Comparison of ENCODE assay signal across 20 cellular contexts in genomic region chr14:57610631-57611030, GRCh38.
DNase-seq lines count a peak whose midpoint lies in the region; ATAC-seq, FAIRE-seq and TF ChIP-seq lines count a peak whose summit lies in the region.
"Had no signal": no experiment of that assay in that cellular context is flagged by ENCODE, and none has a peak within 500 bp of the region (broad histone marks: within the 10 kb centered on the region; RNA-seq: fewer than 3 reads in every experiment).

No MANE protein-coding gene starts in this region.

- peaks cover 9% of the 10 kb centered on the region for H3K27me3 Mint-ChIP-seq in progenitor cell of endocrine pancreas

- H3K9me3 Mint-ChIP-seq in progenitor cell of endocrine pancreas (ENCODE audit: low read depth) = no peaks in the 10 kb centered on the region
- H3K9me3 Mint-ChIP-seq: H9 had no signal

- H3K27ac Mint-ChIP-seq in progenitor cell of endocrine pancreas = peak overlapping the region; percentile 9
- H3K27ac Mint-ChIP-seq: CD14-positive monocyte; CD4-positive, alpha-beta memory T cell had no signal

- H3K36me3 Mint-ChIP-seq in progenitor cell of endocrine pancreas (ENCODE audit: insufficient read depth) = no peaks in the 10 kb centered on the region
- H3K36me3 Mint-ChIP-seq: CD14-positive monocyte; CD4-positive, alpha-beta memory T cell had no signal

- H3K4me1 Mint-ChIP-seq in progenitor cell of endocrine pancreas (ENCODE audit: low read depth) = peaks cover 12% of the 10 kb centered on the region
- H3K4me1 Mint-ChIP-seq: CD14-positive monocyte; CD4-positive, alpha-beta memory T cell; H9 had no signal

- H3K27ac ChIP-seq in 22Rv1 (peak overlapping the region; percentile 86), C4-2B (peak overlapping the region; percentile 95; the same call in 1 of the 2 replicates)
- H3K27ac ChIP-seq: A549, HL-60 had no signal

- peak; percentile 60 for FAIRE-seq in HTR-8/SVneo (lab: Jason Lieb, UNC)
- FAIRE-seq: A549, GM12892, GM18507, H1, K562 had no signal

- DNase-seq in HTR-8/SVneo (ENCODE audit: insufficient read length, low spot score) = no peak
- DNase-seq in progenitor cell of endocrine pancreas (ENCODE audit: low spot score, unreplicated experiment) = no peak
- DNase-seq in NCI-H2107 (lab: John Stamatoyannopoulos, UW) = no peak
- DNase-seq: AML-193; CD4-positive, alpha-beta memory T cell; DMS79; GDM1; H9; IMR-90 had no signal

- no peak for ATAC-seq in GM21619 (IDR thresholded peaks at IDR 0.05; ENCODE audit: unreplicated experiment)
- no peak for ATAC-seq in GM19463 (IDR thresholded peaks at IDR 0.05; ENCODE audit: unreplicated experiment)
- ATAC-seq: A549, K562 had no signal

- TF ChIP-seq CTCF in 22Rv1 (IDR thresholded peaks at IDR 0.05) (no peak), C4-2B (conservative IDR thresholded peaks at IDR 0.05) (no peak), progenitor cell of endocrine pancreas (IDR thresholded peaks at IDR 0.05; ENCODE audit: unreplicated experiment) (no peak)

- H3K4me3 Mint-ChIP-seq in progenitor cell of endocrine pancreas (ENCODE audit: low read depth) = no peak overlapping the region
- H3K4me3 Mint-ChIP-seq: CD14-positive monocyte; CD4-positive, alpha-beta memory T cell; H9 had no signal
